In the genomic region with DNA sequence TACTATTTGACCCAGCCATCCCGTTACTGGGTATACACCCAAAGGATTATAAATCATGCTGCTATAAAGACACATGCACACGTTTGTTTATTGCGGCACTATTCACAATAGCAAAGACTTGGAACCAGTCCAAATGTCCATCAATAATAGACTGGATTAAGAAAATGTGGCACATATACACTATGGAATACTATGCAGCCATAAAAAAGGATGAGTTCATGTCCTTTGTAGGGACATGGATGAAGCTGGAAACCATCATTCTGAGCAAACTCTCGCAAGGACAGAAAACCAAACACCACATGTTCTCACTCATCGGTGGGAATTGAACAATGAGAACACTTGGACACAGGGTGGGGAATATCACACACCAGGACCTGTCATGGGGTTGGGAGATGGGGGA, we compare ENCODE assay signal across 1 cellular context. TPM values are rescaled to one million over a fixed set of nuclear protein-coding genes. Genes with fewer than 3 reads are reported as not detected.
"Had no signal": no experiment of that assay in that cellular context is flagged by ENCODE, and none has a peak within 500 bp of the region (broad histone marks: within the 10 kb centered on the region; RNA-seq: fewer than 3 reads in every experiment).

No MANE protein-coding gene starts in this region.

RNA-seq across cellular contexts. Expression of a gene that starts 56.7 kb away (rescaled TPM):
- polyA plus RNA-seq: naive thymus-derived CD4-positive, alpha-beta T cell had no signal
